ENCODE assay signal across 29 cellular contexts in the genomic region with DNA sequence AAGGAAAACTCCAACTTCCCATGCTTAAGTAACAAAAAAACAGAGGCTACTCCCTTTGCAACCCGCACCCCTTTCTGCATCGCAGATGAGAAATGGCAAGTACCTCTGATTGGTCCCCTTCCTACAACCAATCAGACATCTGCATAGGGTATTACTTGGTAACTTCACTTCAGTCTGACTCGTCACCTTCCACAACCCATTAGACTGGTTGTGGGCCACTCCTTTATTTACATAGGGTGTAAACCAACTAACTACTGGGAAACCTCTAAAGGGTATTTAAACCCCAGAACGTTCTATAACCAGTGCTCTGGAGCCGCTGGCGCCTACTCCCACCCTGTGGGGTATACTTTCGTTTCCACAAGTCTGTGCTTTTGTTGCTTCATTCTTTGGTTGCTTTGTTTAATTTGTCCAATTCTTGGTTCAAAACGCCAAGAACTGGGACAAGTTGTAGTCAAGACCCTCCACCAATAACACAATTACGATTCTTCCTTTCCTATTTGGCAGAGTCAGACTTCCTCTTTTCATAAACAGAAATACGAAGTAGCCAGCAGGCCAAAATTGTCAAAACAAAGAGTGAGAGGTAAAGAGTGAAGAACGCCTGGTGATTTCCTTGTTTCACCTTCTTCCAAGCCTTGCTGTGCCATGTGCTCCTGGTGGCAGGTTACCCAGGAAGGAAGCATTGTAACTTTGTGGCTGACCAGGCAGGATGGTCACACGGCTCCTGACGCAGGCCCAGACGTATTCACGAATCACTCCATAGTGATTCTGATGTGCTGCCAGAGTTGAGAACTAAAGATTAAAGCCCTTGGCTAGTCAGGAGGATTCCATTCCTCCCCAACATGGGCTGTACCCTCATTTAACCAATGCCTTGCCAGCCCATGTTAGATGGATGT.
DNase-seq lines count a peak whose midpoint lies in the region; ATAC-seq, FAIRE-seq and TF ChIP-seq lines count a peak whose summit lies in the region.
"Had no signal": no experiment of that assay in that cellular context is flagged by ENCODE, and none has a peak within 500 bp of the region (broad histone marks: within the 10 kb centered on the region; RNA-seq: fewer than 3 reads in every experiment).

No MANE protein-coding gene starts in this region.

- peak overlapping the region; percentile 43 for H3K27ac Mint-ChIP-seq in Caco-2 (ENCODE audit: unreplicated experiment)
- H3K27ac Mint-ChIP-seq: activated CD4-positive, alpha-beta memory T cell treated with anti-CD3 and anti-CD28 coated beads for 36 hours; activated naive CD4-positive, alpha-beta T cell treated with anti-CD3 and anti-CD28 coated beads, Interleukin-2, amount 50 U/mL, for 72 hours; activated T-helper 17 cell treated with anti-CD3 and anti-CD28 coated beads, Interleukin-2, amount 50 U/mL, for 72 hours; naive thymus-derived CD4-positive, alpha-beta T cell had no signal

- H2AFZ ChIP-seq in endothelial cell of umbilical vein (ENCODE audit: low read depth, low read length) (peak overlapping the region; percentile 53), osteoblast (ENCODE audit: low read length) (peak overlapping the region; percentile 30)

- no peaks in the 10 kb centered on the region for H3K27me3 Mint-ChIP-seq in Caco-2 (ENCODE audit: insufficient read depth, unreplicated experiment)

- no peaks in the 10 kb centered on the region for H3K36me3 Mint-ChIP-seq in Caco-2 (ENCODE audit: insufficient read depth, unreplicated experiment)
- H3K36me3 Mint-ChIP-seq: activated CD4-positive, alpha-beta memory T cell treated with anti-CD3 and anti-CD28 coated beads for 36 hours; naive thymus-derived CD4-positive, alpha-beta T cell had no signal

- intact Hi-C loops in Caco-2 (cut with micrococcal nuclease; ENCODE audit: unreplicated experiment) (no loop called here), endothelial cell of umbilical vein (cut with micrococcal nuclease) (no loop called here)

- H3K4me3 ChIP-seq in Caco-2 (ENCODE audit: low read depth, low read length) (no peak overlapping the region), endothelial cell of umbilical vein (replicated peaks in 1 of 3; ENCODE audit: insufficient read depth in 1 of 3, low read depth in 1 of 3, low read length in 3 of 3) (no peak overlapping the region), osteoblast (ENCODE audit: insufficient read depth, low read length) (peak overlapping the region; percentile 12)
- H3K4me3 ChIP-seq: cardiac muscle cell, SJCRH30, skin epidermis, tibial nerve had no signal

- H3K36me3 ChIP-seq in Caco-2 (ENCODE audit: control insufficient read depth, insufficient read depth, low read length) = no peaks in the 10 kb centered on the region
- H3K36me3 ChIP-seq in endothelial cell of umbilical vein (ENCODE audit: control insufficient read depth in 2 of 2, extremely low read depth in 1 of 2, insufficient read depth in 2 of 2, low read length in 2 of 2) = no peaks in the 10 kb centered on the region
- H3K36me3 ChIP-seq in osteoblast (ENCODE audit: insufficient read depth, low read length) = no peaks in the 10 kb centered on the region
- H3K36me3 ChIP-seq: cardiac muscle cell, SJCRH30, tibial nerve had no signal

- no peaks in the 10 kb centered on the region for H3K79me2 ChIP-seq in endothelial cell of umbilical vein (ENCODE audit: control insufficient read depth, insufficient read depth, low read length)
- no peaks in the 10 kb centered on the region for H3K79me2 ChIP-seq in osteoblast (ENCODE audit: insufficient read depth, low read length)

- POLR2A ChIA-PET in Caco-2 (lab: Charles Lee) = no interaction called here
- POLR2A ChIA-PET in endothelial cell of umbilical vein (lab: Charles Lee) = no interaction called here

- H3K9ac ChIP-seq in endothelial cell of umbilical vein (replicated peaks; ENCODE audit: extremely low read depth, insufficient read depth, low read length) = no peak overlapping the region

- BruUV-seq in Caco-2 (replicated peaks; lab: Mats Ljungman, UMichigan) (no TSS peak), endothelial cell of umbilical vein (replicated peaks; lab: Mats Ljungman, UMichigan) (no TSS peak)

- H3K4me2 ChIP-seq in endothelial cell of umbilical vein (ENCODE audit: insufficient read depth, low read length) = no peak overlapping the region
- no peak overlapping the region for H3K4me2 ChIP-seq in osteoblast (ENCODE audit: insufficient read depth, low read length)

- H3K27me3 ChIP-seq in Caco-2 (replicated peaks; ENCODE audit: control insufficient read depth, insufficient read depth, low read length) = no peaks in the 10 kb centered on the region
- no peaks in the 10 kb centered on the region for H3K27me3 ChIP-seq in endothelial cell of umbilical vein (ENCODE audit: control insufficient read depth in 2 of 2, insufficient read depth in 2 of 2, low read length in 2 of 2)
- H3K27me3 ChIP-seq in osteoblast (ENCODE audit: insufficient read depth, low read length) = no peaks in the 10 kb centered on the region
- H3K27me3 ChIP-seq: cardiac muscle cell, SJCRH30, tibial nerve had no signal

- CTCF ChIA-PET in Caco-2 (lab: Charles Lee) (no interaction called here), endothelial cell of umbilical vein (lab: Charles Lee) (no interaction called here)

- no peak overlapping the region for H3K4me3 Mint-ChIP-seq in Caco-2 (ENCODE audit: unreplicated experiment)
- H3K4me3 Mint-ChIP-seq: activated CD4-positive, alpha-beta memory T cell treated with anti-CD3 and anti-CD28 coated beads for 36 hours; activated T-helper 17 cell treated with anti-CD3 and anti-CD28 coated beads, Interleukin-2, amount 50 U/mL, for 72 hours had no signal

- H3K9me3 Mint-ChIP-seq in Caco-2 (ENCODE audit: unreplicated experiment) = peaks cover 13% of the 10 kb centered on the region

- no peak for FAIRE-seq in endothelial cell of umbilical vein (lab: Jason Lieb, UNC)
- FAIRE-seq: D721Med, GM12892 had no signal

- no peak overlapping the region for H3K27ac ChIP-seq in endothelial cell of umbilical vein (ENCODE audit: insufficient read depth, low read depth, low read length)
- H3K27ac ChIP-seq in osteoblast (ENCODE audit: low read depth, low read length) = no peak overlapping the region
- H3K27ac ChIP-seq: cardiac muscle cell, HL-60, SJCRH30, skin epidermis, tibial nerve had no signal

- peaks cover 30% of the 10 kb centered on the region for H3K4me1 Mint-ChIP-seq in Caco-2 (ENCODE audit: low read depth, unreplicated experiment)
- H3K4me1 Mint-ChIP-seq: activated T-helper 17 cell treated with anti-CD3 and anti-CD28 coated beads, Interleukin-2, amount 50 U/mL, for 72 hours; naive thymus-derived CD4-positive, alpha-beta T cell had no signal

- no peak for TF ChIP-seq POLR2A in endothelial cell of umbilical vein (IDR thresholded peaks at IDR 0.05; ENCODE audit: low read depth, low read length)

- H4K20me1 ChIP-seq in endothelial cell of umbilical vein (replicated peaks; ENCODE audit: control insufficient read depth, extremely low read depth, insufficient read depth, low read length) = no peaks in the 10 kb centered on the region
- no peaks in the 10 kb centered on the region for H4K20me1 ChIP-seq in osteoblast (ENCODE audit: insufficient read depth, low read length)

- no peak for TF ChIP-seq CTCF in Caco-2 (IDR thresholded peaks at IDR 0.05; ENCODE audit: insufficient read depth in 1 of 2, low read depth in 1 of 2, low read length in 1 of 2, severe bottlenecking in 1 of 2, unreplicated experiment in 1 of 2)
- no peak for TF ChIP-seq CTCF in endothelial cell of umbilical vein (IDR thresholded peaks at IDR 0.05; ENCODE audit: extremely low read depth in 1 of 2, insufficient read depth in 1 of 2, low read depth in 1 of 2, low read length in 2 of 2)
- TF ChIP-seq CTCF in osteoblast (IDR thresholded peaks at IDR 0.05; ENCODE audit: extremely low read depth, low read depth, low read length) = no peak

- no peaks in the 10 kb centered on the region for H3K9me1 ChIP-seq in endothelial cell of umbilical vein (replicated peaks; ENCODE audit: control insufficient read depth, extremely low read depth, insufficient read depth, low read length)

- dilution Hi-C loops in endothelial cell of umbilical vein (cut with MboI; ENCODE audit: extremely low pct_ligation_motif_present, low sequenced_read_pairs) = no loop called here

- H3K4me1 ChIP-seq in Caco-2 (peaks cover 25% of the 10 kb centered on the region), endothelial cell of umbilical vein (ENCODE audit: control insufficient read depth, extremely low read depth, insufficient read depth, low read length) (peaks cover 4% of the 10 kb centered on the region), osteoblast (ENCODE audit: insufficient read depth, low read length) (no peaks in the 10 kb centered on the region)

- peaks cover 9% of the 10 kb centered on the region for H3K9me3 ChIP-seq in Caco-2
- H3K9me3 ChIP-seq in endothelial cell of umbilical vein (replicated peaks; ENCODE audit: control insufficient read depth, insufficient read depth, low read length) = no peaks in the 10 kb centered on the region
- H3K9me3 ChIP-seq in osteoblast (ENCODE audit: low read depth, low read length) = no peaks in the 10 kb centered on the region

- ATAC-seq in GM19035 (IDR thresholded peaks at IDR 0.05; ENCODE audit: unreplicated experiment) (no peak), HG02870 (IDR thresholded peaks at IDR 0.05; ENCODE audit: unreplicated experiment) (no peak)
- ATAC-seq: activated CD4-positive, CD25-positive, alpha-beta regulatory T cell treated with anti-CD3 and anti-CD28 coated beads, Interleukin-2, amount 50 U/mL, for 24 hours; activated naive CD4-positive, alpha-beta T cell treated with anti-CD3 and anti-CD28 coated beads, Interleukin-2, amount 50 U/mL, for 72 hours; activated T-helper 17 cell treated with anti-CD3 and anti-CD28 coated beads, Interleukin-2, amount 50 U/mL, for 72 hours; naive thymus-derived CD4-positive, alpha-beta T cell had no signal

- no peak for DNase-seq in Caco-2
- DNase-seq in MV-4-11 (lab: John Stamatoyannopoulos, UW) = peak; percentile 2
- peak; percentile 35 for DNase-seq in endothelial cell of umbilical vein (ENCODE audit: low read depth, low spot score)
- DNase-seq in osteoblast (ENCODE audit: insufficient read length, low spot score, missing footprints) = no peak
- no peak for DNase-seq in COLO668 (lab: John Stamatoyannopoulos, UW; ENCODE audit: unreplicated experiment)
- DNase-seq: activated CD4-positive, alpha-beta memory T cell treated with anti-CD3 and anti-CD28 coated beads for 36 hours; activated CD8-positive, alpha-beta memory T cell treated with anti-CD3 and anti-CD28 coated beads, Interleukin-2, amount 50 U/mL, for 4 hours; C1 segment of cervical spinal cord; GOT3; hypothalamus; Karpas-422; naive thymus-derived CD4-positive, alpha-beta T cell; NCI-H1092; NCI-H187; NCI-H2171 treated with DMSO at 0.1 percent for 48 hours; NCI-H524; SJCRH30; stimulated activated CD4-positive, alpha-beta T cell treated with anti-CD3 and anti-CD28 coated beads, Interleukin-2, amount 100 ng/mL, for 24 hours had no signal

TF ChIP-seq in endothelial cell of umbilical vein, 7 proteins besides CTCF, POLR2A, EP300 and RAD21 (continues in another document):
- TF ChIP-seq POLR2AphosphoS5 (IDR thresholded peaks at IDR 0.05; ENCODE audit: insufficient read depth, low read depth, low read length) = no peak
- no peak for TF ChIP-seq FOS (IDR thresholded peaks at IDR 0.05; ENCODE audit: borderline replicate concordance, insufficient read depth, low read length)
- TF ChIP-seq EZH2 (IDR thresholded peaks at IDR 0.05; ENCODE audit: borderline replicate concordance, low read depth, low read length, severe bottlenecking) = no peak
- TF ChIP-seq GATA2 (IDR thresholded peaks at IDR 0.05; ENCODE audit: insufficient read depth, insufficient read length, low read depth, low read length) = no peak

Comparison
In these comparisons a context has a peak if more than half of its experiments do, and no peak if none do; other contexts are left out.
1. DNase-seq: peak in MV-4-11 (single experiment) and endothelial cell of umbilical vein (single experiment); none in Caco-2 (0 of 2), osteoblast (single experiment) and COLO668 (single experiment).